ENCODE assay signal across 13 cellular contexts in genomic region chr22:37044634-37045625, GRCh38. TPM values are rescaled to one million over a fixed set of nuclear protein-coding genes. Genes with fewer than 3 reads are reported as not detected.
DNase-seq lines count a peak whose midpoint lies in the region; ATAC-seq and TF ChIP-seq lines count a peak whose summit lies in the region.
"Had no signal": no experiment of that assay in that cellular context is flagged by ENCODE, and none has a peak within 500 bp of the region (broad histone marks: within the 10 kb centered on the region; RNA-seq: fewer than 3 reads in every experiment).

No MANE protein-coding gene starts in this region.

- H3K4me1 ChIP-seq in IMR-90 (ENCODE audit: control insufficient read depth, insufficient read depth, low read length) (peaks cover 3% of the 10 kb centered on the region), mucosa of rectum (ENCODE audit: control insufficient read depth in 2 of 2, insufficient read depth in 2 of 2, low read length in 2 of 2) (peaks cover 28 to 37% of the 10 kb centered on the region in 2 donors)

- H3K4me3 Mint-ChIP-seq in activated CD4-positive, alpha-beta T cell treated with anti-CD3 and anti-CD28 coated beads for 36 hours: no peak overlapping the region
- no peak overlapping the region for H3K4me3 Mint-ChIP-seq in activated T-helper 17 cell treated with anti-CD3 and anti-CD28 coated beads, Interleukin-2, amount 50 U/mL, for 72 hours
- H3K4me3 Mint-ChIP-seq in T-helper 17 cell: no peak overlapping the region
- H3K4me3 Mint-ChIP-seq: T-helper 2 cell treated with Interferon-gamma antibody and Interleukin-4, amounts not matched to agents 5 μg/mL and 100 μg/mL, for 36 hours had no signal

- TF ChIP-seq RAD21 in IMR-90 (IDR thresholded peaks at IDR 0.05; ENCODE audit: low read length): no peak

- peak; percentile 62 for DNase-seq in activated CD4-positive, alpha-beta T cell treated with anti-CD3 and anti-CD28 coated beads for 36 hours
- no peak for DNase-seq in activated CD4-positive, alpha-beta T cell treated with anti-CD3 and anti-CD28 coated beads, Interleukin-2, amount 50 U/mL, for 48 hours
- DNase-seq in IMR-90 (peak; percentile 7), T-helper 17 cell (no peak), NCI-H2081 (lab: John Stamatoyannopoulos, UW) (no peak)
- DNase-seq: NCI-H2227 treated with DMSO at 0.1 percent for 48 hours had no signal

- H3K9me3 Mint-ChIP-seq in activated CD4-positive, alpha-beta T cell treated with anti-CD3 and anti-CD28 coated beads for 36 hours (ENCODE audit: low read depth): no peaks in the 10 kb centered on the region
- H3K9me3 Mint-ChIP-seq in activated T-helper 17 cell treated with anti-CD3 and anti-CD28 coated beads, Interleukin-2, amount 50 U/mL, for 72 hours: no peaks in the 10 kb centered on the region
- H3K9me3 Mint-ChIP-seq: T-helper 2 cell treated with Interferon-gamma antibody and Interleukin-4, amounts not matched to agents 5 μg/mL and 100 μg/mL, for 36 hours had no signal

- 71% methylated on average over 3 of the region's 9 CpGs; no CpG with 5 or more reads in 1 of the 2 experiments for WGBS in IMR-90 (ENCODE audit: extremely low coverage in 2 of 2, insufficient read length in 1 of 2), 2 experiments

- H3K36me3 ChIP-seq in IMR-90 (ENCODE audit: control insufficient read depth, insufficient read depth, low read length) (no peaks in the 10 kb centered on the region), mucosa of rectum (ENCODE audit: control insufficient read depth in 2 of 2, insufficient read depth in 2 of 2, low read length in 2 of 2) (no peaks in the 10 kb centered on the region)
- H3K36me3 ChIP-seq: lower lobe of right lung, thoracic aorta had no signal

- no peak overlapping the region for H3K56ac ChIP-seq in IMR-90 (ENCODE audit: extremely low read depth, insufficient read depth, low read length)

- H4K5ac ChIP-seq in IMR-90 (ENCODE audit: low read depth, low read length): no peak overlapping the region

- H3K4me1 Mint-ChIP-seq in activated CD4-positive, alpha-beta T cell treated with anti-CD3 and anti-CD28 coated beads for 36 hours: peaks cover 23% of the 10 kb centered on the region
- peaks cover 6% of the 10 kb centered on the region for H3K4me1 Mint-ChIP-seq in activated T-helper 17 cell treated with anti-CD3 and anti-CD28 coated beads, Interleukin-2, amount 50 U/mL, for 72 hours
- H3K4me1 Mint-ChIP-seq in T-helper 17 cell: peaks cover 2% of the 10 kb centered on the region

- H2BK120ac ChIP-seq in IMR-90 (ENCODE audit: low read depth, low read length): no peak overlapping the region

- no peak overlapping the region for H3K4me2 ChIP-seq in IMR-90 (ENCODE audit: low read depth, low read length)

- no peak overlapping the region for H2AK9ac ChIP-seq in IMR-90 (replicated peaks; ENCODE audit: low read depth, low read length, poor library complexity)

- CTCF ChIA-PET in activated CD4-positive, alpha-beta T cell treated with anti-CD3 and anti-CD28 coated beads for 36 hours (lab: Charles Lee): interaction anchor here (0.6 to 5.4 kb wide), 28 partner anchors 9 to 714 kb away, joined by 3 to 27 read pairs (median 3); partner anchors contain the start of genes IFT27, MPST, RAC2 and TST
- CTCF ChIA-PET in IMR-90 (lab: Yijun Ruan, JAX): no interaction called here

- H3K4me3 ChIP-seq in IMR-90 (ENCODE audit: insufficient read depth, low read depth, low read length): no peak overlapping the region
- no peak overlapping the region for H3K4me3 ChIP-seq in mucosa of rectum (ENCODE audit: low read length in 2 of 2)
- H3K4me3 ChIP-seq: lower lobe of right lung, skin epidermis, thoracic aorta had no signal

- H2AFZ ChIP-seq in IMR-90 (replicated peaks; ENCODE audit: low read length, poor library complexity): no peak overlapping the region

- no peak overlapping the region for H4K91ac ChIP-seq in IMR-90 (ENCODE audit: insufficient read depth, low read depth, low read length)

- no peak overlapping the region for H2BK20ac ChIP-seq in IMR-90 (ENCODE audit: low read depth, low read length)

- TF ChIP-seq POLR2A in IMR-90 (IDR thresholded peaks at IDR 0.05; ENCODE audit: low read depth, low read length): no peak

- in situ Hi-C loops in IMR-90 (cut with MboI; ENCODE audit: low sequenced_read_pairs): no loop called here

- no peak overlapping the region for H3K4ac ChIP-seq in IMR-90 (ENCODE audit: low read depth, low read length)

- no peak overlapping the region for H2BK15ac ChIP-seq in IMR-90 (ENCODE audit: low read depth, low read length)

- H3K9me3 ChIP-seq in IMR-90 (ENCODE audit: control insufficient read depth, insufficient read depth, low read length) (no peaks in the 10 kb centered on the region), mucosa of rectum (ENCODE audit: control insufficient read depth in 2 of 2, low read length in 2 of 2) (no peaks in the 10 kb centered on the region), T-helper 17 cell (ENCODE audit: control insufficient read depth, low read length, poor library complexity, severe bottlenecking) (no peaks in the 10 kb centered on the region)
- H3K9me3 ChIP-seq: lower lobe of right lung, thoracic aorta had no signal

- H4K20me1 ChIP-seq in IMR-90 (ENCODE audit: insufficient read depth, low read length): no peaks in the 10 kb centered on the region

- no peak overlapping the region for H3K23ac ChIP-seq in IMR-90 (ENCODE audit: low read depth, low read length)

- H3K27me3 Mint-ChIP-seq in activated CD4-positive, alpha-beta T cell treated with anti-CD3 and anti-CD28 coated beads for 36 hours: no peaks in the 10 kb centered on the region
- H3K27me3 Mint-ChIP-seq in activated T-helper 17 cell treated with anti-CD3 and anti-CD28 coated beads, Interleukin-2, amount 50 U/mL, for 72 hours: peaks cover 3% of the 10 kb centered on the region
- peaks cover 16% of the 10 kb centered on the region for H3K27me3 Mint-ChIP-seq in T-helper 17 cell

- no peak overlapping the region for H4K8ac ChIP-seq in IMR-90 (ENCODE audit: low read depth in 2 of 2, low read length in 2 of 2)

- H3K27me3 ChIP-seq in IMR-90 (ENCODE audit: control insufficient read depth, insufficient read depth, low read length) (peaks cover 2% of the 10 kb centered on the region; the same call in 1 of the 2 replicates), mucosa of rectum (ENCODE audit: control insufficient read depth in 2 of 2, insufficient read depth in 2 of 2, low read length in 2 of 2) (no peaks in the 10 kb centered on the region)

- H3K27ac Mint-ChIP-seq in activated CD4-positive, alpha-beta T cell treated with anti-CD3 and anti-CD28 coated beads for 36 hours: peak overlapping the region; percentile 49
- peak overlapping the region; percentile 64 for H3K27ac Mint-ChIP-seq in activated T-helper 17 cell treated with anti-CD3 and anti-CD28 coated beads, Interleukin-2, amount 50 U/mL, for 72 hours
- no peak overlapping the region for H3K27ac Mint-ChIP-seq in T-helper 17 cell
- H3K27ac Mint-ChIP-seq: T-helper 2 cell treated with Interferon-gamma antibody and Interleukin-4, amounts not matched to agents 5 μg/mL and 100 μg/mL, for 36 hours had no signal

- H2BK5ac ChIP-seq in IMR-90 (ENCODE audit: low read depth, low read length, poor library complexity, severe bottlenecking): no peak overlapping the region

- ATAC-seq in activated CD4-positive, alpha-beta T cell treated with anti-CD3 and anti-CD28 coated beads for 36 hours: peak; percentile 94
- ATAC-seq in IMR-90 (ENCODE audit: low read depth) (no peak), T-helper 17 cell (no peak), GM19035 (IDR thresholded peaks at IDR 0.05; ENCODE audit: unreplicated experiment) (no peak)
- peak; percentile 84 for ATAC-seq in activated T-helper 17 cell treated with anti-CD3 and anti-CD28 coated beads, Interleukin-2, amount 50 U/mL, for 72 hours (replicated peaks)

- no peak overlapping the region for H3K14ac ChIP-seq in IMR-90 (replicated peaks; ENCODE audit: low read depth, low read length)

- H3K36me3 Mint-ChIP-seq in activated CD4-positive, alpha-beta T cell treated with anti-CD3 and anti-CD28 coated beads for 36 hours (ENCODE audit: low read depth): no peaks in the 10 kb centered on the region
- no peaks in the 10 kb centered on the region for H3K36me3 Mint-ChIP-seq in activated T-helper 17 cell treated with anti-CD3 and anti-CD28 coated beads, Interleukin-2, amount 50 U/mL, for 72 hours (ENCODE audit: low read depth)
- no peaks in the 10 kb centered on the region for H3K36me3 Mint-ChIP-seq in T-helper 17 cell (ENCODE audit: low read depth)

- H3K27ac ChIP-seq in IMR-90 (ENCODE audit: insufficient read depth, low read length): no peak overlapping the region
- H3K27ac ChIP-seq in mucosa of rectum (ENCODE audit: low read depth in 2 of 2, low read length in 2 of 2): peak overlapping the region; percentile 89 to 95
- H3K27ac ChIP-seq: lower lobe of right lung, skin epidermis, thoracic aorta had no signal

- H2AK5ac ChIP-seq in IMR-90 (ENCODE audit: low read depth, low read length): no peak overlapping the region

- H3K79me1 ChIP-seq in IMR-90 (ENCODE audit: low read depth in 1 of 2, low read length in 2 of 2): no peaks in the 10 kb centered on the region

- intact Hi-C loops in activated CD4-positive, alpha-beta T cell treated with anti-CD3 and anti-CD28 coated beads for 36 hours (cut with DNase I, micrococcal nuclease): loop anchor here (1.0 to 5.0 kb wide), 3 partner anchors 34 to 263 kb away; no protein-coding TSS in a partner anchor
- intact Hi-C loops in IMR-90 (cut with micrococcal nuclease): no loop called here

- dilution Hi-C loops in IMR-90 (cut with HindIII; ENCODE audit: low sequenced_read_pairs, unreplicated experiment): no loop called here

- H3K18ac ChIP-seq in IMR-90 (ENCODE audit: low read depth, low read length): no peak overlapping the region

- no TSS peak for BruUV-seq in IMR-90 (replicated peaks; lab: Mats Ljungman, UMichigan)

- no peak for TF ChIP-seq CTCF in IMR-90 (conservative IDR thresholded peaks at IDR 0.05; ENCODE audit: low read depth, low read length)

- H3K9me1 ChIP-seq in IMR-90 (ENCODE audit: insufficient read depth, low read length): peaks cover 9% of the 10 kb centered on the region; the same call in 1 of the 2 replicates

- no peak overlapping the region for H3K9ac ChIP-seq in IMR-90 (ENCODE audit: low read depth, low read length)
- peak overlapping the region; percentile 24 to 78 for H3K9ac ChIP-seq in mucosa of rectum (ENCODE audit: low read depth in 1 of 2, low read length in 2 of 2)

- POLR2A ChIA-PET in activated CD4-positive, alpha-beta T cell treated with anti-CD3 and anti-CD28 coated beads for 36 hours (lab: Charles Lee): interaction anchor here (0.5 to 1.2 kb wide), 8 partner anchors 11 to 136 kb away, joined by 3 to 5 read pairs (median 4); no protein-coding TSS in a partner anchor
- POLR2A ChIA-PET in IMR-90 (lab: Charles Lee; ENCODE audit: unreplicated experiment): no interaction called here

RNA-seq across cellular contexts. Expression of gene KCTD17, which starts 6.6 kb away (rescaled TPM):
- 10 to 100 TPM; 32.5 to 36.8 TPM for total RNA-seq in activated CD4-positive, alpha-beta T cell treated with anti-CD3 and anti-CD28 coated beads for 36 hours
- 28.3 and 29.2 TPM in 2 replicates for total RNA-seq in IMR-90 (2012; rRNA removed)
- polyA plus RNA-seq in IMR-90 (2012; rRNA removed): 37.3 and 37.8 TPM in 2 replicates
- polyA plus RNA-seq in IMR-90 (2012; cell fraction: cytosol; rRNA removed): 26.9 and 44.6 TPM in 2 replicates
- polyA plus RNA-seq in IMR-90 (2012; cell fraction: nucleus; rRNA removed; ENCODE audit: low replicate concordance): 48.0 and 87.9 TPM in 2 replicates
- 10 to 100 TPM; 39.4 to 41.9 TPM for total RNA-seq in activated T-helper 17 cell treated with anti-CD3 and anti-CD28 coated beads, Interleukin-2, amount 50 U/mL, for 72 hours
- 10 to 100 TPM; 26.1 to 31.5 TPM for total RNA-seq in T-helper 17 cell

RNA-seq across cellular contexts. Expression of gene MPST, which starts 25.4 kb away (rescaled TPM):
- total RNA-seq in activated CD4-positive, alpha-beta T cell treated with anti-CD3 and anti-CD28 coated beads for 36 hours: 10 to 100 TPM; 10.6 to 11.0 TPM
- total RNA-seq in IMR-90 (2012; rRNA removed): 19.2 and 22.5 TPM in 2 replicates
- 43.0 and 60.2 TPM in 2 replicates for polyA plus RNA-seq in IMR-90 (2012; rRNA removed)
- polyA plus RNA-seq in IMR-90 (2012; cell fraction: cytosol; rRNA removed): 54.5 and 93.1 TPM in 2 replicates
- polyA plus RNA-seq in IMR-90 (2012; cell fraction: nucleus; rRNA removed; ENCODE audit: low replicate concordance): 48.0 and 88.6 TPM in 2 replicates
- total RNA-seq in activated T-helper 17 cell treated with anti-CD3 and anti-CD28 coated beads, Interleukin-2, amount 50 U/mL, for 72 hours: 10 to 100 TPM; 22.7 to 41.6 TPM
- total RNA-seq in T-helper 17 cell: 10 to 100 TPM in 1 of 2 donors, 1 to 10 TPM in 1; 6.4 to 12.3 TPM

RNA-seq across cellular contexts. Expression of gene TST, which starts 25.7 kb away (rescaled TPM):
- 1 to 10 TPM; 1.8 to 2.1 TPM for total RNA-seq in activated CD4-positive, alpha-beta T cell treated with anti-CD3 and anti-CD28 coated beads for 36 hours
- total RNA-seq in IMR-90 (2012; rRNA removed) (26.9 and 31.7 TPM in 2 replicates), T-helper 17 cell (10 to 100 TPM in 1 of 2 donors, under 1 TPM in 1; 0.60 to 10.7 TPM)
- 37.7 and 44.0 TPM in 2 replicates for polyA plus RNA-seq in IMR-90 (2012; rRNA removed)
- 54.2 and 60.4 TPM in 2 replicates for polyA plus RNA-seq in IMR-90 (2012; cell fraction: cytosol; rRNA removed)
- 17.1 and 33.6 TPM in 2 replicates for polyA plus RNA-seq in IMR-90 (2012; cell fraction: nucleus; rRNA removed; ENCODE audit: low replicate concordance)
- total RNA-seq in activated T-helper 17 cell treated with anti-CD3 and anti-CD28 coated beads, Interleukin-2, amount 50 U/mL, for 72 hours: 10 to 100 TPM in 1 of 2 donors, 1 to 10 TPM in 1; 8.2 to 14.5 TPM

Comparison
In these comparisons a context has a peak if more than half of its experiments do, and no peak if none do; other contexts are left out.
1. DNase-seq: peak in activated CD4-positive, alpha-beta T cell treated with anti-CD3 and anti-CD28 coated beads for 36 hours (single experiment) and IMR-90 (single experiment); none in activated CD4-positive, alpha-beta T cell treated with anti-CD3 and anti-CD28 coated beads, Interleukin-2, amount 50 U/mL, for 48 hours (0 of 2), T-helper 17 cell (0 of 3) and NCI-H2081 (0 of 2).
2. ATAC-seq: peak in activated CD4-positive, alpha-beta T cell treated with anti-CD3 and anti-CD28 coated beads for 36 hours (single experiment) and activated T-helper 17 cell treated with anti-CD3 and anti-CD28 coated beads, Interleukin-2, amount 50 U/mL, for 72 hours (single experiment); none in IMR-90 (single experiment), T-helper 17 cell (single experiment) and GM19035 (single experiment).